Comparison of ENCODE assay signal across 21 cellular contexts in genomic region chr6:145139895-145140294, GRCh38.
"Had no signal": no experiment of that assay in that cellular context is flagged by ENCODE, and none has a peak within 500 bp of the region (broad histone marks: within the 10 kb centered on the region; RNA-seq: fewer than 3 reads in every experiment).

No MANE protein-coding gene starts in this region.

- H3K4me3 ChIP-seq: heart left ventricle had no signal

- H3K36me3 ChIP-seq: heart left ventricle had no signal

- DNase-seq: activated CD4-positive, alpha-beta memory T cell treated with anti-CD3 and anti-CD28 coated beads for 36 hours; activated CD4-positive, alpha-beta T cell treated with anti-CD3 and anti-CD28 coated beads for 36 hours; activated CD4-positive, alpha-beta T cell treated with anti-CD3 and anti-CD28 coated beads, Interleukin-2, amount 10 ng/mL, durations not matched to agents 24 days and 14 days; activated CD4-positive, CD25-positive, alpha-beta regulatory T cell; activated CD4-positive, CD25-positive, alpha-beta regulatory T cell treated with anti-CD3 and anti-CD28 coated beads, Interleukin-2, amount 50 U/mL, for 72 hours; activated CD8-positive, alpha-beta memory T cell treated with anti-CD3 and anti-CD28 coated beads, Interleukin-2, amount 50 U/mL, for 48 hours; activated CD8-positive, alpha-beta T cell treated with anti-CD3 and anti-CD28 coated beads, Interleukin-2, amount 10 ng/mL, durations not matched to agents 7 days and 5 days; activated gamma-delta T cell treated with Interleukin-2 at 50 U/mL for 16 hours; activated naive CD4-positive, alpha-beta T cell treated with anti-CD3 and anti-CD28 coated beads, Interleukin-2, amount 50 U/mL, for 16 hours; activated naive CD4-positive, alpha-beta T cell treated with Interleukin-2 at 50 U/mL for 16 hours; activated T-cell treated with anti-CD3 and anti-CD28 coated beads for 4 hours; activated T-cell treated with anti-CD3 and anti-CD28 coated beads, Interleukin-2, amount 50 U/mL, for 24 hours; activated T-cell treated with anti-CD3 and anti-CD28 coated beads, Interleukin-2, amount 50 U/mL, for 72 hours; amniotic stem cell; cortex of kidney; dermis blood vessel endothelial cell; effector CD8-positive, alpha-beta T cell; heart left ventricle; T-helper 2 cell had no signal

- H3K4me1 ChIP-seq: heart left ventricle had no signal

- H3K27ac ChIP-seq: heart left ventricle had no signal

- H3K4me3 Mint-ChIP-seq: activated CD4-positive, alpha-beta memory T cell treated with anti-CD3 and anti-CD28 coated beads for 36 hours; activated CD4-positive, alpha-beta T cell treated with anti-CD3 and anti-CD28 coated beads for 36 hours; activated CD4-positive, alpha-beta T cell treated with anti-CD3 and anti-CD28 coated beads, Interleukin-2, amount 10 ng/mL, durations not matched to agents 24 days and 14 days; activated CD8-positive, alpha-beta T cell treated with anti-CD3 and anti-CD28 coated beads, Interleukin-2, amount 10 ng/mL, durations not matched to agents 7 days and 5 days; activated naive CD8-positive, alpha-beta T cell; activated T-cell treated with anti-CD3 and anti-CD28 coated beads, Interleukin-2, amount 50 U/mL, for 24 hours; activated T-cell treated with anti-CD3 and anti-CD28 coated beads, Interleukin-2, amount 50 U/mL, for 72 hours had no signal

- H3K36me3 Mint-ChIP-seq: activated CD4-positive, alpha-beta memory T cell treated with anti-CD3 and anti-CD28 coated beads for 36 hours; activated naive CD8-positive, alpha-beta T cell had no signal

- H3K4me1 Mint-ChIP-seq: activated CD4-positive, alpha-beta T cell treated with anti-CD3 and anti-CD28 coated beads for 36 hours; activated CD4-positive, alpha-beta T cell treated with anti-CD3 and anti-CD28 coated beads, Interleukin-2, amount 10 ng/mL, durations not matched to agents 24 days and 14 days had no signal

- H3K27me3 ChIP-seq: heart left ventricle had no signal

- H3K27ac Mint-ChIP-seq: activated CD4-positive, alpha-beta memory T cell treated with anti-CD3 and anti-CD28 coated beads for 36 hours; activated CD4-positive, alpha-beta T cell treated with anti-CD3 and anti-CD28 coated beads for 36 hours; activated CD4-positive, alpha-beta T cell treated with anti-CD3 and anti-CD28 coated beads, Interleukin-2, amount 10 ng/mL, durations not matched to agents 24 days and 14 days; activated CD8-positive, alpha-beta T cell treated with anti-CD3 and anti-CD28 coated beads, Interleukin-2, amount 10 ng/mL, durations not matched to agents 7 days and 5 days; activated naive CD8-positive, alpha-beta T cell; activated T-cell treated with anti-CD3 and anti-CD28 coated beads, Interleukin-2, amount 50 U/mL, for 24 hours; activated T-cell treated with anti-CD3 and anti-CD28 coated beads, Interleukin-2, amount 50 U/mL, for 72 hours had no signal

- ATAC-seq: activated CD4-positive, alpha-beta T cell treated with anti-CD3 and anti-CD28 coated beads for 36 hours; activated CD8-positive, alpha-beta T cell treated with anti-CD3 and anti-CD28 coated beads, Interleukin-2, amount 10 ng/mL, durations not matched to agents 7 days and 5 days; activated T-cell treated with anti-CD3 and anti-CD28 coated beads, Interleukin-2, amount 50 U/mL, for 72 hours; esophagus mucosa; heart left ventricle had no signal

- H3K9me3 Mint-ChIP-seq: activated CD4-positive, alpha-beta memory T cell treated with anti-CD3 and anti-CD28 coated beads for 36 hours; activated CD4-positive, alpha-beta T cell treated with anti-CD3 and anti-CD28 coated beads, Interleukin-2, amount 10 ng/mL, durations not matched to agents 24 days and 14 days; activated T-cell treated with anti-CD3 and anti-CD28 coated beads, Interleukin-2, amount 50 U/mL, for 24 hours; activated T-cell treated with anti-CD3 and anti-CD28 coated beads, Interleukin-2, amount 50 U/mL, for 72 hours had no signal

- H3K9me3 ChIP-seq: heart left ventricle had no signal
